8 cellular contexts compared by ENCODE assay signal in the genomic region with DNA sequence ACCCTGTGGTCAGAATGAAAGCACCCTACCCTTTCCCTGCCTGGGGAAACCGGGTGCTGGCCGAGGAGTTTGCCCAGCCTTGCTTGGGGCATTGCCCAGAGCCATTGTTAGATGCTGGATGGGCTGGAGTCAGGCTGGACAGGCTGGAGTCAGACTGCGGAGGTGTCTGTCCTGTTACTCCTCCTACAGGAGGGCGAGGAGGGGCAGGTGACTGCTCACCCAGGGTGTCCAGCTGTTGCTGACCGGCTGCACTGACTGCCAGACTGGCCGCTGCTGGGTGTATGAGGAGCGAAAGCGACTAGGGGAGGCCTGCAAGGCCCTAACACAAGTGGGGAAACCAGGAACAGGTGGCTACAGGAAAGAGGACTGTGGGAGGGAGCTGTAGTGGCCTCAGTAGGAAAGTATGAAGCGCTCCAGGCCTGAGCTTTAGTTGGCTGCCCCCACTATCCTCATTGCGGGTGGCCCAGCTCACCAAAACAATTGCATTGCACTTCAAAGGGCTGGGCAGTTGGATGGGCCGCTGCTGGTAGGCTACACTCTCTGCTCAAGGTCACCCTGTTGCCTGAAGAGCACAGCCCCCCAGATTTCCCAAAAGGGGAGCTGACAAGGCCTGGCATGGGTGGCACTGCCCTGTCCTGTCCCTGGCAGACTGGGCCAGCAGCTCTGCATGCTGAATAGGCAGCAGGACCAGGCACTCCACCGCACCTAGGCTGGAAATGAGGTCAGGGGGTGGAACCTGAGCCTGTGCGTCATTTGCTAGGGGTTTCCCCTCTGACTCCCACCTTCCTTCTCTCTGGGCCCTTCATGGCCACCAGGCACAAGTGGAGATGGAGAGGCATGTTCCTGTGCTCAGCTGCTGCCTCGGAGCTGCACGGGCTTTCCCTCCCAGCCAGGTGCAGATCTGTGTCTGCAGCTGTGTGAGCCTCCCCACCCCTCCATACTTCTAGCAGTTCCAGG. TPM values are rescaled to one million over a fixed set of nuclear protein-coding genes. Genes with fewer than 3 reads are reported as not detected.
DNase-seq lines count a peak whose midpoint lies in the region; ATAC-seq lines count a peak whose summit lies in the region.

No MANE protein-coding gene starts in this region.

- ATAC-seq in GM19452 (IDR thresholded peaks at IDR 0.05; ENCODE audit: unreplicated experiment) (peak; percentile 65), HG03025 (IDR thresholded peaks at IDR 0.05; ENCODE audit: low FRiP score, unreplicated experiment) (no peak)

- in situ Hi-C loops in G401 (cut with HindIII; ENCODE audit: low sequenced_read_pairs): no loop called here

- DNase-seq in T-helper 1 cell (peak; percentile 34 to 88 (median 55)), G401 (ENCODE audit: low spot score) (no peak), SIG-M5 (lab: John Stamatoyannopoulos, UW) (no peak), RPMI8226 (no peak)
- DNase-seq in activated naive CD8-positive, alpha-beta T cell treated with anti-CD3 and anti-CD28 coated beads, Interleukin-2, amount 50 U/mL, for 16 hours (ENCODE audit: low read depth, low spot score): peak; percentile 30
- DNase-seq in stimulated activated CD4-positive, alpha-beta T cell treated with anti-CD3 and anti-CD28 coated beads, Interleukin-1b, Interleukin-23, amount 100 ng/mL, for 4 hours (ENCODE audit: low read depth in 2 of 2): peak; percentile 47 to 59

RNA-seq across cellular contexts. Expression of gene LDHD, which starts 18.4 kb away (rescaled TPM):
- total RNA-seq in G401 (2014; rRNA removed; shearing (Covaris generic)): 1.9 and 3.0 TPM in 2 replicates

RNA-seq across cellular contexts. Expression of gene ZFP1, which starts 50.1 kb away (rescaled TPM):
- 9.1 and 17.0 TPM in 2 replicates for total RNA-seq in G401 (2014; rRNA removed; shearing (Covaris generic))

Comparison
In these comparisons a context has a peak if more than half of its experiments do, and no peak if none do; other contexts are left out.
1. DNase-seq: peak in T-helper 1 cell (5 of 5), activated naive CD8-positive, alpha-beta T cell treated with anti-CD3 and anti-CD28 coated beads, Interleukin-2, amount 50 U/mL, for 16 hours (single experiment) and stimulated activated CD4-positive, alpha-beta T cell treated with anti-CD3 and anti-CD28 coated beads, Interleukin-1b, Interleukin-23, amount 100 ng/mL, for 4 hours (2 of 2); none in G401 (single experiment), SIG-M5 (single experiment) and RPMI8226 (single experiment).